22 cellular contexts compared by ENCODE assay signal in the genomic region with DNA sequence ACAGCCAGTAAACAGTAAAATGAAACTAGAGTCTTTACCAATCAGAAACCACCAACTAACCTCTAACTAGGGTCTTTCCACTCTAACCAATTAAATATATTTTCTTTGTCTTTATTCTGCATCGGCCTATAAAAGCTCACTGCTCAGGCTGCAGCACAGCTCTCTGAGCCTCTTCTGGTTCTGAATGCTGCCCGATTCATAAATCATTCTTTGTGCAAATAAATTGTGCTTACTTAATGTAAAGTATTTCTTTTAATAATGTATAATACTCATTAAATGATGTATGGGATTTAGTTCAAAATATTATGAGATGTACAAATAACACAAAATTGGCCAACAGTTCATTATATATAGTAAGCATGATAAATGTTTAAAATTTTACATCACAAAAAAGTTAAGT. TPM values are rescaled to one million over a fixed set of nuclear protein-coding genes. Genes with fewer than 3 reads are reported as not detected.
DNase-seq lines count a peak whose midpoint lies in the region; ATAC-seq, FAIRE-seq and TF ChIP-seq lines count a peak whose summit lies in the region.
"Had no signal": no experiment of that assay in that cellular context is flagged by ENCODE, and none has a peak within 500 bp of the region (broad histone marks: within the 10 kb centered on the region; RNA-seq: fewer than 3 reads in every experiment).

No MANE protein-coding gene starts in this region.

- peak; percentile 45 for FAIRE-seq in colon (lab: Jason Lieb, UNC)
- FAIRE-seq: A204.1, D721Med, GM12891 had no signal

- H3K36me3 Mint-ChIP-seq in neural progenitor cell = peaks cover 42% of the 10 kb centered on the region

- no peak for DNase-seq in neural progenitor cell (ENCODE audit: low spot score)
- DNase-seq in AML-193 (lab: John Stamatoyannopoulos, UW) = no peak
- DNase-seq in PC-9 = no peak
- DNase-seq in medulla oblongata (ENCODE audit: extremely low spot score) = no peak
- DNase-seq: 8988T; ACHN; Caco-2; Calu3; CD4-positive, alpha-beta T cell; CD8-positive, alpha-beta T cell; DMS79 treated with DMSO at 0.1 percent for 48 hours; GDM1 had no signal

- no peak for ATAC-seq in HG02763 (IDR thresholded peaks at IDR 0.05; ENCODE audit: unreplicated experiment)
- ATAC-seq: CD8-positive, alpha-beta T cell had no signal

- intact Hi-C loops in PC-9 (cut with micrococcal nuclease; ENCODE audit: unreplicated experiment) = no loop called here

- H3K4me1 ChIP-seq in HEK293 (ENCODE audit: control insufficient read depth, insufficient read depth, low read length) (peaks cover 4% of the 10 kb centered on the region; the same call in 1 of the 2 replicates), Loucy (ENCODE audit: insufficient read depth, low read length, poor library complexity, severe bottlenecking) (peaks cover 44% of the 10 kb centered on the region), neural progenitor cell (peaks cover 21% of the 10 kb centered on the region), PC-9 (replicated peaks; ENCODE audit: insufficient read depth) (no peaks in the 10 kb centered on the region)
- H3K4me1 ChIP-seq: Caco-2 had no signal

- H3K4me2 ChIP-seq in Loucy (ENCODE audit: low read depth, low read length, poor library complexity, severe bottlenecking) (peak overlapping the region; percentile 17), neural progenitor cell (peak overlapping the region; percentile 62), PC-9 (no peak overlapping the region)

- H3K9me3 ChIP-seq in HEK293 (ENCODE audit: control insufficient read depth, insufficient read depth, low read depth, low read length) = no peaks in the 10 kb centered on the region
- no peaks in the 10 kb centered on the region for H3K9me3 ChIP-seq in Loucy (ENCODE audit: insufficient read depth, low read depth, low read length)
- peaks cover 4% of the 10 kb centered on the region for H3K9me3 ChIP-seq in neural progenitor cell (ENCODE audit: low read depth)
- no peaks in the 10 kb centered on the region for H3K9me3 ChIP-seq in PC-9 (ENCODE audit: insufficient read depth, low read depth)
- H3K9me3 ChIP-seq: Caco-2 had no signal

- H3K9ac ChIP-seq in Loucy (ENCODE audit: low read depth, low read length, poor library complexity, severe bottlenecking) (no peak overlapping the region), neural progenitor cell (no peak overlapping the region)
- H3K9ac ChIP-seq: BLaER1 treated with 17β-estradiol and CSF1 and Interleukin-3, amounts not matched to agents 10 nM and 100 nM had no signal

- H2AFZ ChIP-seq in Loucy (ENCODE audit: low read length) = no peak overlapping the region
- H2AFZ ChIP-seq in neural progenitor cell (replicated peaks) = no peak overlapping the region
- H2AFZ ChIP-seq in PC-9 = no peak overlapping the region

- BruUV-seq in PC-9 (replicated peaks; lab: Mats Ljungman, UMichigan) = no TSS peak

- H3K27ac Mint-ChIP-seq in neural progenitor cell = no peak overlapping the region
- H3K27ac Mint-ChIP-seq: B cell; CD4-positive, alpha-beta T cell; CD8-positive, alpha-beta T cell had no signal

- H3K4me1 Mint-ChIP-seq in neural progenitor cell = peaks cover 13% of the 10 kb centered on the region

- POLR2A ChIA-PET in HEK293 (lab: Yijun Ruan, JAX) = no interaction called here
- POLR2A ChIA-PET in PC-9 (lab: Charles Lee; ENCODE audit: unreplicated experiment) = no interaction called here

- TF ChIP-seq CTCF in HEK293 (tag by site-specific recombination; IDR thresholded peaks at IDR 0.05) = no peak
- TF ChIP-seq CTCF in Loucy (conservative IDR thresholded peaks at IDR 0.05; ENCODE audit: low read length) = no peak
- TF ChIP-seq CTCF in neural progenitor cell (IDR thresholded peaks at IDR 0.05) = no peak
- TF ChIP-seq CTCF in PC-9 (conservative IDR thresholded peaks at IDR 0.05) = no peak

- H3K4me3 Mint-ChIP-seq in neural progenitor cell = no peak overlapping the region
- H3K4me3 Mint-ChIP-seq: B cell; CD4-positive, alpha-beta T cell; CD8-positive, alpha-beta T cell had no signal

- H3K27ac ChIP-seq in HEK293 (ENCODE audit: extremely low read depth, low read depth, low read length) (no peak overlapping the region), neural progenitor cell (peak overlapping the region; percentile 23), PC-9 (no peak overlapping the region)
- H3K27ac ChIP-seq: BLaER1 treated with 17β-estradiol and CSF1 and Interleukin-3, amounts not matched to agents 10 nM and 100 nM; C4-2B had no signal

- H3F3A ChIP-seq in Loucy (ENCODE audit: low read depth) = no peaks in the 10 kb centered on the region
- peaks cover 21% of the 10 kb centered on the region for H3F3A ChIP-seq in neural progenitor cell (ENCODE audit: low read depth)
- no peaks in the 10 kb centered on the region for H3F3A ChIP-seq in PC-9 (ENCODE audit: insufficient read depth, low read depth)

- H3K27me3 ChIP-seq in Loucy (ENCODE audit: insufficient read depth, low read length, poor library complexity, severe bottlenecking) = no peaks in the 10 kb centered on the region
- no peaks in the 10 kb centered on the region for H3K27me3 ChIP-seq in neural progenitor cell
- H3K27me3 ChIP-seq in PC-9 (ENCODE audit: insufficient read depth, low read depth) = no peaks in the 10 kb centered on the region
- H3K27me3 ChIP-seq: BLaER1 treated with 17β-estradiol and CSF1 and Interleukin-3, amounts not matched to agents 10 nM and 100 nM had no signal

- no peaks in the 10 kb centered on the region for H3K27me3 Mint-ChIP-seq in neural progenitor cell (ENCODE audit: insufficient read depth, low read depth)
- H3K27me3 Mint-ChIP-seq: B cell; CD4-positive, alpha-beta T cell had no signal

- H3K9me2 ChIP-seq in Loucy (replicated peaks; ENCODE audit: low read depth, low read length) (no peaks in the 10 kb centered on the region), PC-9 (ENCODE audit: insufficient read depth) (no peaks in the 10 kb centered on the region)

- peaks cover 14% of the 10 kb centered on the region for H4K20me1 ChIP-seq in Loucy (ENCODE audit: insufficient read depth, low read length, poor library complexity, severe bottlenecking)
- H4K20me1 ChIP-seq in neural progenitor cell (ENCODE audit: low read depth) = peaks cover 6% of the 10 kb centered on the region
- peaks cover 14% of the 10 kb centered on the region for H4K20me1 ChIP-seq in PC-9 (ENCODE audit: insufficient read depth)

- H3K4me3 ChIP-seq in HEK293 (ENCODE audit: low read depth, low read length) (no peak overlapping the region), Loucy (ENCODE audit: low read length, poor library complexity, severe bottlenecking) (no peak overlapping the region), neural progenitor cell (no peak overlapping the region), PC-9 (no peak overlapping the region)
- H3K4me3 ChIP-seq: BLaER1 treated with 17β-estradiol and CSF1 and Interleukin-3, amounts not matched to agents 10 nM and 100 nM had no signal

- H3K36me3 ChIP-seq in HEK293 (ENCODE audit: control insufficient read depth in 2 of 2, insufficient read depth in 1 of 2, low read length in 2 of 2) (peaks cover 13 to 37% of the 10 kb centered on the region in 2 experiments; a peak in 2 of 3 replicates), Loucy (ENCODE audit: insufficient read depth, low read length) (peaks cover 3% of the 10 kb centered on the region; the same call in 1 of the 2 replicates), neural progenitor cell (no peaks in the 10 kb centered on the region), PC-9 (ENCODE audit: low read depth) (peaks cover 14% of the 10 kb centered on the region)

- H3K79me2 ChIP-seq in Loucy (ENCODE audit: insufficient read depth, low read length) (peaks cover 80% of the 10 kb centered on the region), neural progenitor cell (ENCODE audit: low read depth) (peaks cover 93% of the 10 kb centered on the region), PC-9 (ENCODE audit: low read depth) (peaks cover 60% of the 10 kb centered on the region)

- CTCF ChIA-PET in HEK293 (lab: Yijun Ruan, JAX) (interaction anchor here (1.3 kb wide), 1 partner anchor 10 kb away, joined by 5 read pairs; no protein-coding TSS in a partner anchor), PC-9 (lab: Charles Lee) (no interaction called here)

- H3K9me3 Mint-ChIP-seq in neural progenitor cell = peaks cover 17% of the 10 kb centered on the region
- H3K9me3 Mint-ChIP-seq: CD4-positive, alpha-beta T cell; CD8-positive, alpha-beta T cell had no signal

TF ChIP-seq in HEK293, 187 proteins besides CTCF, POLR2A, EP300 and RAD21:
- TF ChIP-seq, protein P1, sequence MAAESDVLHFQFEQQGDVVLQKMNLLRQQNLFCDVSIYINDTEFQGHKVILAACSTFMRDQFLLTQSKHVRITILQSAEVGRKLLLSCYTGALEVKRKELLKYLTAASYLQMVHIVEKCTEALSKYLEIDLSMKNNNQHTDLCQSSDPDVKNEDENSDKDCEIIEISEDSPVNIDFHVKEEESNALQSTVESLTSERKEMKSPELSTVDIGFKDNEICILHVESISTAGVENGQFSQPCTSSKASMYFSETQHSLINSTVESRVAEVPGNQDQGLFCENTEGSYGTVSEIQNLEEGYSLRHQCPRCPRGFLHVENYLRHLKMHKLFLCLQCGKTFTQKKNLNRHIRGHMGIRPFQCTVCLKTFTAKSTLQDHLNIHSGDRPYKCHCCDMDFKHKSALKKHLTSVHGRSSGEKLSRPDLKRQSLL (tag by site-specific recombination; IDR thresholded peaks at IDR 0.05) = no peak
- no peak for TF ChIP-seq HOXA7 (CRISPR knock-in tag; IDR thresholded peaks at IDR 0.05; ENCODE audit: borderline replicate concordance)
- peak; percentile 98 for TF ChIP-seq ZNF549 (tag by site-specific recombination; IDR thresholded peaks at IDR 0.05)
- TF ChIP-seq SETDB1 (IDR thresholded peaks at IDR 0.05; ENCODE audit: insufficient read length, low read length) = peak; percentile 35
- no peak for TF ChIP-seq ZNF324 (tag by site-specific recombination; IDR thresholded peaks at IDR 0.05)
- TF ChIP-seq ZNF223 (tag by site-specific recombination; IDR thresholded peaks at IDR 0.05) = no peak
- no peak for TF ChIP-seq ZNF37A (tag by site-specific recombination; IDR thresholded peaks at IDR 0.05)
- no peak for TF ChIP-seq KLF7 (tag by site-specific recombination; IDR thresholded peaks at IDR 0.05; ENCODE audit: borderline replicate concordance)
- TF ChIP-seq ZNF558 (tag by site-specific recombination; IDR thresholded peaks at IDR 0.05) = no peak
- TF ChIP-seq ZNF560 (tag by site-specific recombination; IDR thresholded peaks at IDR 0.05; ENCODE audit: borderline replicate concordance) = no peak
- no peak for TF ChIP-seq ZNF266 (tag by site-specific recombination; IDR thresholded peaks at IDR 0.05; ENCODE audit: low read depth)
- no peak for TF ChIP-seq ZNF391 (tag by site-specific recombination; IDR thresholded peaks at IDR 0.05; ENCODE audit: borderline replicate concordance, low read depth)

RNA-seq across cellular contexts. Expression of a gene that starts 7.9 kb away (rescaled TPM):
- total RNA-seq in neural progenitor cell (ENCODE audit: low replicate concordance) (19.5 and 33.7 TPM in 2 replicates), PC-9 (2021) (23.1 and 25.9 TPM in 2 replicates)
